ENCODE assay signal across 8 cellular contexts in the genomic region with DNA sequence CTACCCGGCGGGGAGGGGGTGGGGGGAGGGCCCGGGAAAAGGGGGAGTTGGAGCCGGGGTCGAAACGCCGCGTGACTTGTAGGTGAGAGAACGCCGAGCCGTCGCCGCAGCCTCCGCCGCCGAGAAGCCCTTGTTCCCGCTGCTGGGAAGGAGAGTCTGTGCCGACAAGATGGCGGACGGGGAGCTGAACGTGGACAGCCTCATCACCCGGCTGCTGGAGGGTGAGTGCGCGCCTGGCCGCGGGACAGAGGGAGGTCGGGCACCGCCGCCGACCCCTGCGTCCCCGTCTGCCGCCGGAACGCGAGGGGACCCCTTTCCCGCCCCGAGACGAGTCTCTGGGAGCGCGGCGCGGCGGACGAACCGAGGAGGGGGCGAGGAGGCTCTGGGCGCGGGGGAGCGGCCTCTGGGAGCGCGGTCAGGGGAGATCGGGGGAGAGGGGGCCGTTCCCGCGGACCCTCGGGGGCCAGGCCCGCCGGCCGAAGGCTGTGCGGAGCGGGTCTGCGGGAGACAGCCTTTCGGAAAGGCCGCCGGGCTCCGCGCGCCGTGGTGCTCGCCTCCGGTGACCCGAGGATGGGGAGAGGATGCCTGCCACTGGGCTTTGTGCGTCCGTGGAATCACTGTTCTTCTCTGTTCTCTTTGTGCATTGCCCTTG. TPM values are rescaled to one million over a fixed set of nuclear protein-coding genes. Genes with fewer than 3 reads are reported as not detected.
DNase-seq lines count a peak whose midpoint lies in the region; ATAC-seq, FAIRE-seq and TF ChIP-seq lines count a peak whose summit lies in the region.

No MANE protein-coding gene starts in this region.

- TF ChIP-seq RAD21 in HCT116 (IDR thresholded peaks at IDR 0.05; ENCODE audit: low read depth) = 0 out of 2 replicates have a peak, but pooled peaks have one; percentile 2

- peaks cover 16% of the 10 kb centered on the region for H4K20me1 ChIP-seq in HCT116 (ENCODE audit: insufficient read depth)

- no peaks in the 10 kb centered on the region for H3K9me2 ChIP-seq in HCT116 (ENCODE audit: insufficient read depth)

- no peaks in the 10 kb centered on the region for H3K27me3 ChIP-seq in HCT116 (ENCODE audit: insufficient read depth, low read length)
- no peaks in the 10 kb centered on the region for H3K27me3 ChIP-seq in pancreas

- no peak for TF ChIP-seq POLR2A in HCT116 (IDR thresholded peaks at IDR 0.05; ENCODE audit: borderline replicate concordance, extremely low read depth, insufficient read depth, insufficient read length)

- POLR2A ChIA-PET in HCT116 (lab: Charles Lee) = interaction anchor here (0.7 to 2.6 kb wide), 12 partner anchors 8 to 185 kb away, joined by 3 to 11 read pairs (median 4); a partner anchor contains a TSS

- peak overlapping the region; percentile 97 for H3K9ac ChIP-seq in HCT116 (ENCODE audit: low read length)

- H3K4me2 ChIP-seq in HCT116 (ENCODE audit: low read length) = peak overlapping the region; percentile 89

- H3K27ac ChIP-seq in HCT116 (ENCODE audit: low read depth, low read length) (peak overlapping the region; percentile 95), pancreas (peak overlapping the region; percentile 98 to 100 (median 98))

- DNase-seq in activated CD8-positive, alpha-beta memory T cell treated with anti-CD3 and anti-CD28 coated beads for 1 hour (ENCODE audit: extremely low read depth in 1 of 2, low read depth in 1 of 2) = peak; percentile 3 to 11
- no peak for DNase-seq in activated CD8-positive, alpha-beta memory T cell treated with anti-CD3 and anti-CD28 coated beads for 24 hours
- DNase-seq in HCT116 (ENCODE audit: low read depth, low spot score) (no peak), NCI-H146 (lab: John Stamatoyannopoulos, UW) (peak; percentile 39), Right ventricle myocardium inferior (ENCODE audit: missing footprints) (peak; percentile 74), pancreas (peak in 1 of 6 donors; percentile 76), SIG-M5 (lab: John Stamatoyannopoulos, UW) (no peak)
- peak; percentile 19 for DNase-seq in activated effector memory CD4-positive, alpha-beta T cell treated with Interleukin-2 at 50 U/mL for 16 hours

- intact Hi-C loops in HCT116 (cut with micrococcal nuclease) (loop anchor here (2.0 to 5.0 kb wide), 2 partner anchors 35 to 1000 kb away; no protein-coding TSS in a partner anchor), Right ventricle myocardium inferior (cut with DNase I) (loop anchor here (1.0 to 5.0 kb wide), 4 partner anchors 70 to 158 kb away; no protein-coding TSS in a partner anchor), pancreas (cut with DNase I) (loop anchor here in 2 of 3 donors (5.0 to 10.0 kb wide), 2 partner anchors 130 to 157 kb away; no protein-coding TSS in a partner anchor)

- no peaks in the 10 kb centered on the region for H3K9me3 ChIP-seq in HCT116 (ENCODE audit: control insufficient read depth in 1 of 2, insufficient read depth in 1 of 2, low read depth in 1 of 2, low read length in 2 of 2)
- H3K9me3 ChIP-seq in pancreas = no peaks in the 10 kb centered on the region

- H3K4me3 ChIP-seq in HCT116 (replicated peaks in 1 of 2; ENCODE audit: low read depth in 1 of 2, low read length in 2 of 2) = peak overlapping the region; percentile 76 to 77
- peak overlapping the region; percentile 80 to 96 (median 94) for H3K4me3 ChIP-seq in pancreas

- CTCF ChIA-PET in HCT116 (lab: Charles Lee) = interaction anchor here (0.8 to 2.6 kb wide), 4 partner anchors 131 to 185 kb away, joined by 4 to 29 read pairs (median 8); no protein-coding TSS in a partner anchor

- no peak for FAIRE-seq in pancreas (lab: Jason Lieb, UNC)

- H3K36me3 ChIP-seq in HCT116 (ENCODE audit: control insufficient read depth in 1 of 2, insufficient read depth in 2 of 2, low read length in 2 of 2) = no peaks in the 10 kb centered on the region
- no peaks in the 10 kb centered on the region for H3K36me3 ChIP-seq in pancreas

- RAD21 ChIA-PET in HCT116 (lab: Charles Lee; ENCODE audit: low non-redundant PET in 1 of 2, low total read pairs in 2 of 2, uncharacterized antibody in 2 of 2, unreplicated experiment in 2 of 2) = interaction anchor here (0.6 to 1.4 kb wide), 4 partner anchors 128 to 158 kb away, joined by 3 to 9 read pairs (median 6); no protein-coding TSS in a partner anchor

- no peak overlapping the region for H2AFZ ChIP-seq in HCT116 (ENCODE audit: low read depth, low read length, poor library complexity, severe bottlenecking)

- H3K79me2 ChIP-seq in HCT116 (ENCODE audit: insufficient read depth, low read length) = peaks cover 53% of the 10 kb centered on the region

- WGBS in pancreas, 2 donors = 0% methylated on average over 38 to 75 of the region's 75 CpGs

- ATAC-seq in HCT116 (peak; percentile 60), Right ventricle myocardium inferior (peak; percentile 47), pancreas (peak; percentile 24 to 59 (median 50))

- TF ChIP-seq CTCF in HCT116 (IDR thresholded peaks at IDR 0.05 in 2 of 3, conservative IDR thresholded peaks at IDR 0.05 in 1 of 3; ENCODE audit: borderline replicate concordance in 1 of 3, insufficient read depth in 1 of 3, low read depth in 2 of 3, low read length in 2 of 3) = no peak
- no peak for TF ChIP-seq CTCF in pancreas (IDR thresholded peaks at IDR 0.05)

- H3K4me1 ChIP-seq in HCT116 (ENCODE audit: control insufficient read depth in 1 of 2, insufficient read depth in 2 of 2, low read length in 2 of 2) (peaks cover 3 to 19% of the 10 kb centered on the region in 2 experiments; a peak in 2 of 4 replicates), pancreas (peaks cover 19 to 38% (median 27%) of the 10 kb centered on the region in 3 donors)

- BruUV-seq in HCT116 (replicated peaks; lab: Mats Ljungman, UMichigan) = no TSS peak

TF ChIP-seq in HCT116, 20 proteins besides CTCF, POLR2A, EP300 and RAD21:
- TF ChIP-seq TCF7L2 (IDR thresholded peaks at IDR 0.05; ENCODE audit: borderline replicate concordance, extremely low read depth, insufficient read depth, insufficient read length) = no peak
- TF ChIP-seq YY1 (IDR thresholded peaks at IDR 0.05; ENCODE audit: extremely low read depth, insufficient replicate concordance, low read depth, low read length) = peak; percentile 89
- peak; percentile 36; the same call in 1 of the 2 replicates for TF ChIP-seq ZFX (IDR thresholded peaks at IDR 0.05)
- TF ChIP-seq FOSL1 (IDR thresholded peaks at IDR 0.05; ENCODE audit: low read depth) = no peak
- no peak for TF ChIP-seq JUND (IDR thresholded peaks at IDR 0.05)
- TF ChIP-seq, protein P1, sequence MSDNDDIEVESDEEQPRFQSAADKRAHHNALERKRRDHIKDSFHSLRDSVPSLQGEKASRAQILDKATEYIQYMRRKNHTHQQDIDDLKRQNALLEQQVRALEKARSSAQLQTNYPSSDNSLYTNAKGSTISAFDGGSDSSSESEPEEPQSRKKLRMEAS (IDR thresholded peaks at IDR 0.05) = peak; percentile 11; the same call in 1 of the 2 replicates
- TF ChIP-seq SIN3A (IDR thresholded peaks at IDR 0.05; ENCODE audit: low read depth) = no peak

RNA-seq across cellular contexts. Expression of a gene that starts 0.5 kb away (rescaled TPM):
- 174 TPM for total RNA-seq in HCT116 (2021; ENCODE audit: unreplicated experiment)
- polyA plus RNA-seq in HCT116 (2012) = 51.1 and 53.5 TPM in 2 replicates
- 397 TPM for total RNA-seq in Right ventricle myocardium inferior
- 100 to 1,000 TPM in 3 of 6 donors, 10 to 100 TPM in 3; 78.4 to 205 (median 98.7) TPM for total RNA-seq in pancreas
- polyA plus RNA-seq in pancreas = 10 to 100 TPM; 33.2 to 50.3 TPM

RNA-seq across cellular contexts. Expression of a gene that starts 58.6 kb away (rescaled TPM):
- total RNA-seq in HCT116 (2021; ENCODE audit: unreplicated experiment) (1.2 TPM), Right ventricle myocardium inferior (0.35 TPM), pancreas (under 1 TPM; 0.38 to 0.78 (median 0.50) TPM)
- 0.12 and 0.25 TPM in 2 replicates for polyA plus RNA-seq in HCT116 (2012)
- under 1 TPM; 0.11 to 0.16 TPM for polyA plus RNA-seq in pancreas

Comparison
In these comparisons a context has a peak if more than half of its experiments do, and no peak if none do; other contexts are left out.
1. DNase-seq: peak in activated CD8-positive, alpha-beta memory T cell treated with anti-CD3 and anti-CD28 coated beads for 1 hour (2 of 2), NCI-H146 (single experiment), activated effector memory CD4-positive, alpha-beta T cell treated with Interleukin-2 at 50 U/mL for 16 hours (single experiment) and Right ventricle myocardium inferior (single experiment); none in activated CD8-positive, alpha-beta memory T cell treated with anti-CD3 and anti-CD28 coated beads for 24 hours (single experiment), HCT116 (single experiment) and SIG-M5 (single experiment).
2. Peak in every context shown above with its lines, with median percentiles within 50 percentile points of each other: ATAC-seq.